9 cellular contexts compared by ENCODE assay signal in the genomic region with DNA sequence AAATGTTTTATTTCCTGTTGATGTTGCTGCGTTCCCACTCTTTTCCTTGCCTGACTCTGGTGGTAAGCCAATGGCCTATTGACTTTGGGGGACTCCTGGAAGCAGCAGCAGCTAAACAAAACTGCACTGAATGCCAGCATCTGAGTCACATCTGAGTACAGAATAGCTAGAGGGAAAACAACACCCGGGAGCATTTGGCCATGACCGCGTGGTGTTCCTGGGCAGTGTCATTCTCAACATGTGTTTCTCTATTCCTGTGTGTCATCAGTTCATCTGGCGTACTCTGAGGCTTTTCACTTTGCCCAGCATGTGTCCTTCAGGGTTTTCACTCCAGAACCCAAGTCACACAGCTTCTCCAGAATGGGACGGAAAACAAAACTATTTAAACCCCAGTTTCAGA.
DNase-seq lines count a peak whose midpoint lies in the region; ATAC-seq lines count a peak whose summit lies in the region.
"Had no signal": no experiment of that assay in that cellular context is flagged by ENCODE, and none has a peak within 500 bp of the region (broad histone marks: within the 10 kb centered on the region; RNA-seq: fewer than 3 reads in every experiment).

No MANE protein-coding gene starts in this region.

- ATAC-seq in HG03135 (IDR thresholded peaks at IDR 0.05; ENCODE audit: unreplicated experiment): no peak

- peak; percentile 53 for DNase-seq in DMS 273 (lab: John Stamatoyannopoulos, UW; ENCODE audit: unreplicated experiment)
- DNase-seq in DMS 273 treated with DMSO at 0.1 percent for 48 hours (lab: John Stamatoyannopoulos, UW): no peak
- DNase-seq in dermis blood vessel endothelial cell: peak; percentile 98
- DNase-seq in medulla oblongata (ENCODE audit: extremely low spot score): peak; percentile 48
- peak; percentile 64 for DNase-seq in ureter (ENCODE audit: low spot score)
- no peak for DNase-seq in COLO829 (ENCODE audit: low spot score)
- no peak for DNase-seq in NCI-H510A treated with DMSO at 0.1 percent for 48 hours (lab: John Stamatoyannopoulos, UW)
- DNase-seq: activated CD4-positive, CD25-positive, alpha-beta regulatory T cell treated with anti-CD3 and anti-CD28 coated beads, Interleukin-2, amount 50 U/mL, for 72 hours had no signal

Comparison
In these comparisons a context has a peak if more than half of its experiments do, and no peak if none do; other contexts are left out.
1. DNase-seq: peak in DMS 273 (single experiment), dermis blood vessel endothelial cell (single experiment), medulla oblongata (single experiment) and ureter (single experiment); none in DMS 273 treated with DMSO at 0.1 percent for 48 hours (single experiment), COLO829 (single experiment) and NCI-H510A treated with DMSO at 0.1 percent for 48 hours (single experiment).